1 cellular context compared by ENCODE assay signal in the genomic region with DNA sequence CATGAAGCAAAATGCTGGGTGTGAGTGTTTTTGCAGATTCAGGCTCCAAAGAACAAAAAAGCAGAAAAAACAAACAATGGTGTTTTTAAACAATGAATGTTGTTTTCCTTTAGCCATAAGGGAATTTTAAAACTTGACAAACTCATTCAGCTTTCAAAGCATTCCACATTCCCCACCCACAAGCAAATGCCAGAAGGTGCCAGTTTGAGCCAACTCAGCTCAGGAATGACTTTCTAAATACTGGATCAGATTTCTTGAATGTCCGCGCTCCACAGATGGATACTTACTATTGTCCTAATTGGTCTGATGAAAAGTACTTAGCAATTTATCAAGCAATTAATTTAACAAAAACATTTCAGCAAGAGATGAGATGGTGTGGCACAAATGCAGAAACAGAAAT.
TF ChIP-seq lines count a peak whose summit lies in the region.

No MANE protein-coding gene starts in this region.

TF ChIP-seq in A549, 52 proteins besides CTCF, POLR2A, EP300 and RAD21:
- TF ChIP-seq ESRRA (IDR thresholded peaks at IDR 0.05; ENCODE audit: borderline replicate concordance, low read length) (no peak), JUNB (IDR thresholded peaks at IDR 0.05) (no peak), MAFK (IDR thresholded peaks at IDR 0.05; ENCODE audit: partially characterized antibody) (no peak), POLR2AphosphoS2 (conservative IDR thresholded peaks at IDR 0.05; ENCODE audit: low read length) (no peak), ELK1 (IDR thresholded peaks at IDR 0.05; ENCODE audit: low read depth, low read length) (no peak), FOSB (CRISPR knock-in tag; IDR thresholded peaks at IDR 0.05) (no peak)
- TF ChIP-seq, protein P1, sequence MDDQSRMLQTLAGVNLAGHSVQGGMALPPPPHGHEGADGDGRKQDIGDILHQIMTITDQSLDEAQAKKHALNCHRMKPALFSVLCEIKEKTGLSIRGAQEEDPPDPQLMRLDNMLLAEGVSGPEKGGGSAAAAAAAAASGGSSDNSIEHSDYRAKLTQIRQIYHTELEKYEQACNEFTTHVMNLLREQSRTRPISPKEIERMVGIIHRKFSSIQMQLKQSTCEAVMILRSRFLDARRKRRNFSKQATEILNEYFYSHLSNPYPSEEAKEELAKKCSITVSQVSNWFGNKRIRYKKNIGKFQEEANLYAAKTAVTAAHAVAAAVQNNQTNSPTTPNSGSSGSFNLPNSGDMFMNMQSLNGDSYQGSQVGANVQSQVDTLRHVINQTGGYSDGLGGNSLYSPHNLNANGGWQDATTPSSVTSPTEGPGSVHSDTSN (IDR thresholded peaks at IDR 0.05), result no peak
- TF ChIP-seq, protein P2, sequence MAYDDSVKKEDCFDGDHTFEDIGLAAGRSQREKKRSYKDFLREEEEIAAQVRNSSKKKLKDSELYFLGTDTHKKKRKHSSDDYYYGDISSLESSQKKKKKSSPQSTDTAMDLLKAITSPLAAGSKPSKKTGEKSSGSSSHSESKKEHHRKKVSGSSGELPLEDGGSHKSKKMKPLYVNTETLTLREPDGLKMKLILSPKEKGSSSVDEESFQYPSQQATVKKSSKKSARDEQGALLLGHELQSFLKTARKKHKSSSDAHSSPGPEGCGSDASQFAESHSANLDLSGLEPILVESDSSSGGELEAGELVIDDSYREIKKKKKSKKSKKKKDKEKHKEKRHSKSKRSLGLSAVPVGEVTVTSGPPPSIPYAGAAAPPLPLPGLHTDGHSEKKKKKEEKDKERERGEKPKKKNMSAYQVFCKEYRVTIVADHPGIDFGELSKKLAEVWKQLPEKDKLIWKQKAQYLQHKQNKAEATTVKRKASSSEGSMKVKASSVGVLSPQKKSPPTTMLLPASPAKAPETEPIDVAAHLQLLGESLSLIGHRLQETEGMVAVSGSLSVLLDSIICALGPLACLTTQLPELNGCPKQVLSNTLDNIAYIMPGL (CRISPR knock-in tag; IDR thresholded peaks at IDR 0.05; ENCODE audit: borderline replicate concordance), result no peak
